In genomic region chr11:21839870-21840269, GRCh38 we compare ENCODE assay signal across 9 cellular contexts.
"Had no signal": no experiment of that assay in that cellular context is flagged by ENCODE, and none has a peak within 500 bp of the region (broad histone marks: within the 10 kb centered on the region; RNA-seq: fewer than 3 reads in every experiment).

No MANE protein-coding gene starts in this region.

- H3K4me2 ChIP-seq: GM23338 had no signal

- DNase-seq: H9, HCEC 1CT, IMR-90, KG1 had no signal

- H3K4me3 Mint-ChIP-seq: GM23338, H9 had no signal

- FAIRE-seq: H1, H54, K562 had no signal

- H3K9me3 Mint-ChIP-seq: GM23338 had no signal

- H2AFZ ChIP-seq: GM23338 had no signal

- H3K4me3 ChIP-seq: GM23338, K562 had no signal

- H3K4me1 Mint-ChIP-seq: H9 had no signal

- H3K27ac Mint-ChIP-seq: GM23338, H9 had no signal

- ATAC-seq: GM23338, K562 had no signal

- H3K27ac ChIP-seq: HL-60 had no signal
